1 cellular context compared by ENCODE assay signal in the genomic region with DNA sequence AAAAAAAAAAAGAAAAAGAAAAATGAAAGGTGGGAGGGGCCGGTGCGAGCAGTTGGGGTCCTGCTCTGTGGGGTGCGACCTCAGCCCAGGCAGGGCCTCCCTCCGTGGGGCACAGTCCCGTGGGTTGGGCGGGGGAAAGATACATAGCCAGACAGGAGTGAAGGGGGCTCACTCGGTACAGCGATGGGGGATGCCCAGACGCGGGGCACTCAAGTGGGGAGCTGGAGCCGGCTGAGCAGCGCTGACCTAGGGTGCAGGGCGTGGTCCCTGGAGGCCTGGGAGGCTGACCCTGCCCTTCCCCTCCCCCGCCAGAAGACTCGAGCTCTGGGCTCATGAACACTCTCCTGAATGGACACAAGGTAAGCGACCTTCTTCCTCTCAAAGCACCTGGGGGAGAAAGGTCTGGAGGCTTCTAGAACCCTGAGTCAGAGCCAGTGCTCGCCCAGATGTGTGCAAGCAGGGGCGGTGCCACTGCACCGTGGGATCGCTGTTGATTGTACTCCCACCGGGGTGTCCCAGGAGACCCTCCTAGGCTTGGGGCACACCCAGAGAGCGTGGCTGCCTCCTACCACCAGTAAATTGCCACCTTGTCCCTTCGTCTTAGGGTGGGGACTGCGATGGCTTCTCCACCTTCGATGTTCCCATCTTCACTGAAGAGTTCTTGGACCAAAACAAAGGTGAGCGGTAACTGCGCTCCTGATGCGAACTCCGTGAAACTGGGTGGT.
TF ChIP-seq lines count a peak whose summit lies in the region.

No MANE protein-coding gene starts in this region.

TF ChIP-seq in HCT116, 20 proteins besides CTCF, POLR2A, EP300 and RAD21:
- no peak for TF ChIP-seq SP1 (IDR thresholded peaks at IDR 0.05; ENCODE audit: low read depth)
- TF ChIP-seq, protein P1, sequence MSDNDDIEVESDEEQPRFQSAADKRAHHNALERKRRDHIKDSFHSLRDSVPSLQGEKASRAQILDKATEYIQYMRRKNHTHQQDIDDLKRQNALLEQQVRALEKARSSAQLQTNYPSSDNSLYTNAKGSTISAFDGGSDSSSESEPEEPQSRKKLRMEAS (IDR thresholded peaks at IDR 0.05), result no peak
- TF ChIP-seq CBX3 (IDR thresholded peaks at IDR 0.05; ENCODE audit: low read depth), result no peak
- no peak for TF ChIP-seq EGR1 (IDR thresholded peaks at IDR 0.05; ENCODE audit: low read depth)
- TF ChIP-seq ZFX (IDR thresholded peaks at IDR 0.05), result no peak
- TF ChIP-seq EZH2 (IDR thresholded peaks at IDR 0.05), result no peak
- TF ChIP-seq, protein P2, sequence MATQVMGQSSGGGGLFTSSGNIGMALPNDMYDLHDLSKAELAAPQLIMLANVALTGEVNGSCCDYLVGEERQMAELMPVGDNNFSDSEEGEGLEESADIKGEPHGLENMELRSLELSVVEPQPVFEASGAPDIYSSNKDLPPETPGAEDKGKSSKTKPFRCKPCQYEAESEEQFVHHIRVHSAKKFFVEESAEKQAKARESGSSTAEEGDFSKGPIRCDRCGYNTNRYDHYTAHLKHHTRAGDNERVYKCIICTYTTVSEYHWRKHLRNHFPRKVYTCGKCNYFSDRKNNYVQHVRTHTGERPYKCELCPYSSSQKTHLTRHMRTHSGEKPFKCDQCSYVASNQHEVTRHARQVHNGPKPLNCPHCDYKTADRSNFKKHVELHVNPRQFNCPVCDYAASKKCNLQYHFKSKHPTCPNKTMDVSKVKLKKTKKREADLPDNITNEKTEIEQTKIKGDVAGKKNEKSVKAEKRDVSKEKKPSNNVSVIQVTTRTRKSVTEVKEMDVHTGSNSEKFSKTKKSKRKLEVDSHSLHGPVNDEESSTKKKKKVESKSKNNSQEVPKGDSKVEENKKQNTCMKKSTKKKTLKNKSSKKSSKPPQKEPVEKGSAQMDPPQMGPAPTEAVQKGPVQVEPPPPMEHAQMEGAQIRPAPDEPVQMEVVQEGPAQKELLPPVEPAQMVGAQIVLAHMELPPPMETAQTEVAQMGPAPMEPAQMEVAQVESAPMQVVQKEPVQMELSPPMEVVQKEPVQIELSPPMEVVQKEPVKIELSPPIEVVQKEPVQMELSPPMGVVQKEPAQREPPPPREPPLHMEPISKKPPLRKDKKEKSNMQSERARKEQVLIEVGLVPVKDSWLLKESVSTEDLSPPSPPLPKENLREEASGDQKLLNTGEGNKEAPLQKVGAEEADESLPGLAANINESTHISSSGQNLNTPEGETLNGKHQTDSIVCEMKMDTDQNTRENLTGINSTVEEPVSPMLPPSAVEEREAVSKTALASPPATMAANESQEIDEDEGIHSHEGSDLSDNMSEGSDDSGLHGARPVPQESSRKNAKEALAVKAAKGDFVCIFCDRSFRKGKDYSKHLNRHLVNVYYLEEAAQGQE (IDR thresholded peaks at IDR 0.05; ENCODE audit: low read depth), result no peak
- TF ChIP-seq, protein P3, sequence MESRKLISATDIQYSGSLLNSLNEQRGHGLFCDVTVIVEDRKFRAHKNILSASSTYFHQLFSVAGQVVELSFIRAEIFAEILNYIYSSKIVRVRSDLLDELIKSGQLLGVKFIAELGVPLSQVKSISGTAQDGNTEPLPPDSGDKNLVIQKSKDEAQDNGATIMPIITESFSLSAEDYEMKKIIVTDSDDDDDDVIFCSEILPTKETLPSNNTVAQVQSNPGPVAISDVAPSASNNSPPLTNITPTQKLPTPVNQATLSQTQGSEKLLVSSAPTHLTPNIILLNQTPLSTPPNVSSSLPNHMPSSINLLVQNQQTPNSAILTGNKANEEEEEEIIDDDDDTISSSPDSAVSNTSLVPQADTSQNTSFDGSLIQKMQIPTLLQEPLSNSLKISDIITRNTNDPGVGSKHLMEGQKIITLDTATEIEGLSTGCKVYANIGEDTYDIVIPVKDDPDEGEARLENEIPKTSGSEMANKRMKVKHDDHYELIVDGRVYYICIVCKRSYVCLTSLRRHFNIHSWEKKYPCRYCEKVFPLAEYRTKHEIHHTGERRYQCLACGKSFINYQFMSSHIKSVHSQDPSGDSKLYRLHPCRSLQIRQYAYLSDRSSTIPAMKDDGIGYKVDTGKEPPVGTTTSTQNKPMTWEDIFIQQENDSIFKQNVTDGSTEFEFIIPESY (IDR thresholded peaks at IDR 0.05; ENCODE audit: extremely low read depth, insufficient replicate concordance, low read length), result no peak
TF ChIP-seq in HCT116: peak in this region for 0.
